ENCODE assay signal across 8 cellular contexts in the genomic region with DNA sequence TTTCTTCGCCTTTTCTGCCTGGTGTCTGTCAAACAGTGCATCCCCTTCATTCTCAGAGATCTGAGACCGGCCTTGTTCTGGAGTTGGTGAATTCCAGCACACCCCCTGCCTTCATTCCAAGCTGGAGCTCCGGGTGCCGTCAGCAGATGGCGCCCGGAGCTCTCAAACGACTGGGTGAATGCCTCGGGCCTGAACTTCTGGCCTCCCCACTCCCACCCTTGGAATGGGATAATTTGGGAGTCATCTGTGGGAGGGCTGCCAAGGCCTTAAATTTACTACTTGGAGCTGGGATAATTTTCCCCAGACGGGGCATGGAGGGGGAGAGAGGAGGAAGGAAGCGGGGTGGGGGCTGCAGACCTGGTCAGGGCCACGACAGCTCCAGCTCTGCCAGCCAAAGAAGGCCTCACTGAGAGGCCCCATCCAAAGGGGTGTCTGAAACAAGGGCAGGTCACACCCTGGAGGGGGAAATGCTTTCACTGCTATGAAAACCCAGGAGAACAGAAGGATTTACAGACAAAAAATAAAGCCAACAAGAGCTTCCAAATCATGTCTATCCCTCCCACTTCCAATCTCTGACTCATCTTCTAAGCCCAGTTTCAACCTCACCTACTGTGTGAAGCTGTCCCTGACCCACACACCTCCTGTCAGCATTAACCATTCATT.
A peak's percentile ranks its signal among the peaks of the same experiment; 100 is the strongest.
DNase-seq lines count a peak whose midpoint lies in the region; ATAC-seq and TF ChIP-seq lines count a peak whose summit lies in the region.

No MANE protein-coding gene starts in this region.

- CTCF ChIA-PET in IMR-90 (lab: Yijun Ruan, JAX): interaction anchor here (0.6 to 8.2 kb wide), 16 partner anchors 11 to 806 kb away, joined by 3 to 83 read pairs (median 4); a partner anchor contains a TSS

- H3K36me3 ChIP-seq in DND-41 (ENCODE audit: insufficient read depth, low read length) (no peaks in the 10 kb centered on the region), IMR-90 (ENCODE audit: control insufficient read depth, insufficient read depth, low read length) (no peaks in the 10 kb centered on the region), Peyer's patch (no peaks in the 10 kb centered on the region), brain microvascular endothelial cell (replicated peaks) (no peaks in the 10 kb centered on the region)

- no peak overlapping the region for H3K4ac ChIP-seq in IMR-90 (ENCODE audit: low read depth, low read length)

- ATAC-seq in DND-41 (ENCODE audit: insufficient read depth, low read depth): peak; percentile 75
- ATAC-seq in IMR-90 (ENCODE audit: low read depth): peak; percentile 92
- ATAC-seq in T-helper 17 cell: no peak

- H3K4me1 ChIP-seq in DND-41 (ENCODE audit: insufficient read depth, low read length) (no peaks in the 10 kb centered on the region), IMR-90 (ENCODE audit: control insufficient read depth, insufficient read depth, low read length) (no peaks in the 10 kb centered on the region), Peyer's patch (peaks cover 0 to 32% (median 0%) of the 10 kb centered on the region in 4 donors)

- dilution Hi-C loops in IMR-90 (cut with HindIII; ENCODE audit: low sequenced_read_pairs, unreplicated experiment): no loop called here

- H3K9me3 ChIP-seq in DND-41 (ENCODE audit: insufficient read depth, low read length, severe bottlenecking) (no peaks in the 10 kb centered on the region), IMR-90 (ENCODE audit: control insufficient read depth, insufficient read depth, low read length) (no peaks in the 10 kb centered on the region), Peyer's patch (no peaks in the 10 kb centered on the region), T-helper 17 cell (ENCODE audit: control insufficient read depth, low read length, poor library complexity, severe bottlenecking) (no peaks in the 10 kb centered on the region)

- H4K91ac ChIP-seq in IMR-90 (ENCODE audit: insufficient read depth, low read depth, low read length): no peak overlapping the region

- peak; percentile 86 for TF ChIP-seq RAD21 in IMR-90 (IDR thresholded peaks at IDR 0.05; ENCODE audit: low read length)

- no peaks in the 10 kb centered on the region for H4K20me1 ChIP-seq in DND-41 (ENCODE audit: insufficient read depth, low read length)
- no peaks in the 10 kb centered on the region for H4K20me1 ChIP-seq in IMR-90 (ENCODE audit: insufficient read depth, low read length)

- no peak overlapping the region for H2BK5ac ChIP-seq in IMR-90 (ENCODE audit: low read depth, low read length, poor library complexity, severe bottlenecking)

- H3K79me2 ChIP-seq in DND-41 (ENCODE audit: insufficient read depth, low read length): no peaks in the 10 kb centered on the region

- no peaks in the 10 kb centered on the region for H3K79me1 ChIP-seq in IMR-90 (ENCODE audit: low read depth in 1 of 2, low read length in 2 of 2)

- H4K8ac ChIP-seq in IMR-90 (ENCODE audit: low read depth in 2 of 2, low read length in 2 of 2): no peak overlapping the region

- H3K23ac ChIP-seq in IMR-90 (ENCODE audit: low read depth, low read length): no peak overlapping the region

- H2BK120ac ChIP-seq in IMR-90 (ENCODE audit: low read depth, low read length): no peak overlapping the region

- H3K4me3 ChIP-seq in DND-41 (ENCODE audit: low read depth in 1 of 2, low read length in 2 of 2) (no peak overlapping the region), IMR-90 (ENCODE audit: insufficient read depth, low read depth, low read length) (no peak overlapping the region), Peyer's patch (no peak overlapping the region), brain microvascular endothelial cell (ENCODE audit: low read depth, low read length) (no peak overlapping the region)

- no peak overlapping the region for H3K9ac ChIP-seq in DND-41 (ENCODE audit: low read depth, low read length)
- H3K9ac ChIP-seq in IMR-90 (ENCODE audit: low read depth, low read length): no peak overlapping the region

- H3K4me1 Mint-ChIP-seq in T-helper 2 cell treated with Interferon-gamma antibody and Interleukin-4, amounts not matched to agents 5 μg/mL and 100 μg/mL, for 36 hours (ENCODE audit: low read depth): peaks cover 9% of the 10 kb centered on the region
- H3K4me1 Mint-ChIP-seq in T-helper 17 cell: peaks cover 11% of the 10 kb centered on the region

- peak; percentile 39 for DNase-seq in DND-41
- peak; percentile 54 for DNase-seq in IMR-90
- peak; percentile 27 to 80 (median 71) for DNase-seq in Peyer's patch
- DNase-seq in brain microvascular endothelial cell: peak; percentile 48
- peak; percentile 92 for DNase-seq in iPS-NIHi7 (ENCODE audit: extremely low spot score)
- DNase-seq in stimulated activated CD4-positive, alpha-beta T cell treated with anti-CD3 and anti-CD28 coated beads, Interleukin-12 subunit alpha, Interleukin-12 subunit beta, amount 100 ng/mL, for 48 hours (ENCODE audit: low read depth in 2 of 3, low spot score in 1 of 3): peak in 2 of 3 donors; percentile 8 to 12
- DNase-seq in T-helper 2 cell treated with Interferon-gamma antibody and Interleukin-4, amounts not matched to agents 5 μg/mL and 100 μg/mL, for 36 hours (ENCODE audit: low spot score): no peak
- no peak for DNase-seq in T-helper 17 cell

- H3K9me1 ChIP-seq in IMR-90 (ENCODE audit: insufficient read depth, low read length): no peaks in the 10 kb centered on the region

- H3K27ac ChIP-seq in DND-41 (ENCODE audit: low read length) (no peak overlapping the region), IMR-90 (ENCODE audit: insufficient read depth, low read length) (no peak overlapping the region), Peyer's patch (no peak overlapping the region), brain microvascular endothelial cell (no peak overlapping the region)

- peak; percentile 68 for TF ChIP-seq CTCF in DND-41 (IDR thresholded peaks at IDR 0.05; ENCODE audit: borderline replicate concordance, extremely low read depth, low read length, poor library complexity, severe bottlenecking)
- TF ChIP-seq CTCF in IMR-90 (conservative IDR thresholded peaks at IDR 0.05; ENCODE audit: low read depth, low read length): peak; percentile 81
- TF ChIP-seq CTCF in Peyer's patch (IDR thresholded peaks at IDR 0.05): peak in 5 of 6 experiments; percentile 20 to 82 (median 76)
- TF ChIP-seq CTCF in brain microvascular endothelial cell (IDR thresholded peaks at IDR 0.05; ENCODE audit: low read depth, low read length, missing control alignments): peak; percentile 93

- H3K4me3 Mint-ChIP-seq in T-helper 2 cell treated with Interferon-gamma antibody and Interleukin-4, amounts not matched to agents 5 μg/mL and 100 μg/mL, for 36 hours: no peak overlapping the region
- H3K4me3 Mint-ChIP-seq in T-helper 17 cell: no peak overlapping the region

- no peak overlapping the region for H2AK9ac ChIP-seq in IMR-90 (replicated peaks; ENCODE audit: low read depth, low read length, poor library complexity)

- H3K18ac ChIP-seq in IMR-90 (ENCODE audit: low read depth, low read length): no peak overlapping the region

- no CpG with 5 or more reads among the region's 11 CpGs for WGBS in IMR-90 (ENCODE audit: extremely low coverage in 2 of 2, insufficient read length in 1 of 2), 2 experiments

- H3K9me3 Mint-ChIP-seq in T-helper 2 cell treated with Interferon-gamma antibody and Interleukin-4, amounts not matched to agents 5 μg/mL and 100 μg/mL, for 36 hours: no peaks in the 10 kb centered on the region

- no TSS peak for BruUV-seq in IMR-90 (replicated peaks; lab: Mats Ljungman, UMichigan)

- POLR2A ChIA-PET in IMR-90 (lab: Charles Lee; ENCODE audit: unreplicated experiment): interaction anchor here (0.6 kb wide), 1 partner anchor 525 kb away, joined by 3 read pairs; no protein-coding TSS in a partner anchor

- no peak overlapping the region for H2AK5ac ChIP-seq in IMR-90 (ENCODE audit: low read depth, low read length)

- H3K56ac ChIP-seq in IMR-90 (ENCODE audit: extremely low read depth, insufficient read depth, low read length): no peak overlapping the region

- H3K4me2 ChIP-seq in DND-41 (ENCODE audit: insufficient read depth, low read length) (no peak overlapping the region), IMR-90 (ENCODE audit: low read depth, low read length) (no peak overlapping the region)

- in situ Hi-C loops in IMR-90 (cut with MboI; ENCODE audit: low sequenced_read_pairs): loop anchor here (5.0 kb wide), 1 partner anchor 356 kb away; a partner anchor contains a TSS
- in situ Hi-C loops in brain microvascular endothelial cell (cut with HindIII; ENCODE audit: low pct_ligation_motif_present, low sequenced_read_pairs): no loop called here

- peaks cover 33% of the 10 kb centered on the region for H3K27me3 ChIP-seq in DND-41 (ENCODE audit: insufficient read depth, low read length, poor library complexity)
- H3K27me3 ChIP-seq in IMR-90 (ENCODE audit: control insufficient read depth, insufficient read depth, low read length): peaks cover 50% of the 10 kb centered on the region
- no peaks in the 10 kb centered on the region for H3K27me3 ChIP-seq in Peyer's patch
- peaks cover 81% of the 10 kb centered on the region for H3K27me3 ChIP-seq in brain microvascular endothelial cell (replicated peaks)

- peaks cover 49% of the 10 kb centered on the region for H3K27me3 Mint-ChIP-seq in T-helper 2 cell treated with Interferon-gamma antibody and Interleukin-4, amounts not matched to agents 5 μg/mL and 100 μg/mL, for 36 hours (ENCODE audit: low read depth)
- H3K27me3 Mint-ChIP-seq in T-helper 17 cell: peaks cover 73% of the 10 kb centered on the region

- H3K27ac Mint-ChIP-seq in T-helper 2 cell treated with Interferon-gamma antibody and Interleukin-4, amounts not matched to agents 5 μg/mL and 100 μg/mL, for 36 hours: no peak overlapping the region
- H3K27ac Mint-ChIP-seq in T-helper 17 cell: no peak overlapping the region

- no peak overlapping the region for H3K14ac ChIP-seq in IMR-90 (replicated peaks; ENCODE audit: low read depth, low read length)

- H2AFZ ChIP-seq in DND-41 (ENCODE audit: low read depth, low read length) (no peak overlapping the region), IMR-90 (replicated peaks; ENCODE audit: low read length, poor library complexity) (no peak overlapping the region)

- H2BK20ac ChIP-seq in IMR-90 (ENCODE audit: low read depth, low read length): no peak overlapping the region

- TF ChIP-seq POLR2A in IMR-90 (IDR thresholded peaks at IDR 0.05; ENCODE audit: low read depth, low read length) (no peak), Peyer's patch (IDR thresholded peaks at IDR 0.05) (no peak)

- H2BK15ac ChIP-seq in IMR-90 (ENCODE audit: low read depth, low read length): no peak overlapping the region

- H4K5ac ChIP-seq in IMR-90 (ENCODE audit: low read depth, low read length): no peak overlapping the region

- no peaks in the 10 kb centered on the region for H3K36me3 Mint-ChIP-seq in T-helper 2 cell treated with Interferon-gamma antibody and Interleukin-4, amounts not matched to agents 5 μg/mL and 100 μg/mL, for 36 hours (ENCODE audit: low read depth)
- peaks cover 6% of the 10 kb centered on the region for H3K36me3 Mint-ChIP-seq in T-helper 17 cell (ENCODE audit: low read depth)

- intact Hi-C loops in IMR-90 (cut with micrococcal nuclease): loop anchor here (1.0 to 10.0 kb wide), 5 partner anchors 224 to 624 kb away; no protein-coding TSS in a partner anchor

TF ChIP-seq in IMR-90, 13 proteins besides CTCF, POLR2A, EP300 and RAD21 (continues in another document):
- TF ChIP-seq MAFK (IDR thresholded peaks at IDR 0.05; ENCODE audit: low read depth, low read length) (no peak), MAZ (IDR thresholded peaks at IDR 0.05; ENCODE audit: borderline replicate concordance, low read depth, low read length) (peak; percentile 63; the same call in 1 of the 2 replicates)

Comparison
In these comparisons a context has a peak if more than half of its experiments do, and no peak if none do; other contexts are left out.
1. DNase-seq: peak in DND-41 (single experiment), IMR-90 (single experiment), Peyer's patch (3 of 3), brain microvascular endothelial cell (single experiment), iPS-NIHi7 (single experiment) and stimulated activated CD4-positive, alpha-beta T cell treated with anti-CD3 and anti-CD28 coated beads, Interleukin-12 subunit alpha, Interleukin-12 subunit beta, amount 100 ng/mL, for 48 hours (2 of 3); none in T-helper 2 cell treated with Interferon-gamma antibody and Interleukin-4, amounts not matched to agents 5 μg/mL and 100 μg/mL, for 36 hours (single experiment) and T-helper 17 cell (0 of 3).
2. Peak in every context shown above with its lines, with median percentiles within 50 percentile points of each other: CTCF ChIP-seq.